9 cellular contexts compared by ENCODE assay signal in the genomic region with DNA sequence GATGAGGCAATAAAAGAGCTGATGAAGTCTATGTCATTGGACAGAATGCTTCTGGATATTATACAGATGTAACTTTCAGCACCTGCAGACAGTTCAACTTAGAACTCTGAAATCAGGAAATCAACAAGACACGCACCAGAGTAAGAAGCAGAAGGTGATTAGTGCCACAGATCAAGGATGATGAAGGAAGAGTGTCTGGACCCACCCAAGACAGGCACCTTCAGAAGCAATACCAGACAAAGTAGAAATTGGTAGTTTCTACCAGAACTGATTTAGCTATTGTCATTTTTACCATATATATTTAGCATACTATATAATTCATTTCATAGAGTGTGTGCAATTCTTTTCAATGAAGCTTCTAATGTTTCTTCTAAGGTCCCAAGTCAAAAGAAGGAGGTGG.
"Had no signal": no experiment of that assay in that cellular context is flagged by ENCODE, and none has a peak within 500 bp of the region (broad histone marks: within the 10 kb centered on the region; RNA-seq: fewer than 3 reads in every experiment).

No MANE protein-coding gene starts in this region.

- H3K4me3 ChIP-seq: K562 had no signal

- ATAC-seq: HepG2, K562 had no signal

- H3K4me2 ChIP-seq: KMS-11 had no signal

- H3K27ac ChIP-seq: HL-60, KMS-11 had no signal

- H3K9ac ChIP-seq: KMS-11 had no signal

- DNase-seq: IMR-90, KBM-7, KG1 had no signal

- FAIRE-seq: HepG2, HTR-8/SVneo, K562 had no signal

- H3K4me3 Mint-ChIP-seq: IgD-negative memory B cell had no signal

- H3K27ac Mint-ChIP-seq: IgD-negative memory B cell had no signal

- H3K9me3 Mint-ChIP-seq: IgD-negative memory B cell had no signal

- H3K36me3 Mint-ChIP-seq: IgD-negative memory B cell had no signal
